16 cellular contexts compared by ENCODE assay signal in the genomic region with DNA sequence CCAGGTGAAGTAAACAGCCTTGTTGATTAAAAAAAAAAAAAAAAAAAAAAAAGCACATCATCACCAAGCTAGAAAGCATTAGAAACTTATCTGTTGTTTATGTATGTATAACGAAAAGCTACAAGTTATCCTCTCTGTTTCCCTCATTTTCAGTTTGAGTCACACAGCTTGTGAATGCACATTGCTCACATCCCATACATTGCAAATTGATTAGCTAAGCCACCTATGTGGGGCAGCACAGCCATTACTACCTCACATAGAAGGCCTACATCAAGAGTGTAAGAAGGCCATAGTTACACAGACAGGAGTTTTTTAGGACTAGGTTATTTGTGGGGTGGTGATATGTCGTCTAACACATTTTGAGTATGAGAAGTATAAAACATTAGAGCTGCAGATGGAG.
DNase-seq lines count a peak whose midpoint lies in the region; ATAC-seq and TF ChIP-seq lines count a peak whose summit lies in the region.
"Had no signal": no experiment of that assay in that cellular context is flagged by ENCODE, and none has a peak within 500 bp of the region (broad histone marks: within the 10 kb centered on the region; RNA-seq: fewer than 3 reads in every experiment).

No MANE protein-coding gene starts in this region.

- ATAC-seq in T-helper 17 cell (no peak), GM21390 (IDR thresholded peaks at IDR 0.05; ENCODE audit: unreplicated experiment) (no peak)

- no peak overlapping the region for H2BK120ac ChIP-seq in H9 (ENCODE audit: low read depth, low read length, poor library complexity, severe bottlenecking)

- H2BK12ac ChIP-seq in H9 (ENCODE audit: insufficient read length, low read depth, low read length), result no peak overlapping the region

- H3K9me3 ChIP-seq in H9 (ENCODE audit: control insufficient read depth, low read depth, low read length) (no peaks in the 10 kb centered on the region), OCI-LY3 (ENCODE audit: insufficient read depth, low read length) (no peaks in the 10 kb centered on the region), endodermal cell (ENCODE audit: control insufficient read depth, low read length) (no peaks in the 10 kb centered on the region), neural cell (ENCODE audit: low read length) (no peaks in the 10 kb centered on the region), T-helper 17 cell (ENCODE audit: control insufficient read depth, low read length, poor library complexity, severe bottlenecking) (no peaks in the 10 kb centered on the region)
- H3K9me3 ChIP-seq: BLaER1 had no signal

- no peak overlapping the region for H3K27ac ChIP-seq in H9 (ENCODE audit: insufficient read length, low read depth, low read length)
- H3K27ac ChIP-seq in OCI-LY3 (ENCODE audit: low read length), result peak overlapping the region; percentile 48
- no peak overlapping the region for H3K27ac ChIP-seq in endodermal cell (ENCODE audit: low read depth, low read length)
- H3K27ac ChIP-seq in neural cell (ENCODE audit: low read length), result no peak overlapping the region
- H3K27ac ChIP-seq: BLaER1 had no signal

- H3K9me3 Mint-ChIP-seq in H9, result no peaks in the 10 kb centered on the region; a peak in 1 of 5 replicates
- no peaks in the 10 kb centered on the region for H3K9me3 Mint-ChIP-seq in endodermal cell
- H3K9me3 Mint-ChIP-seq in chondrocyte (ENCODE audit: low read depth), result peaks cover 2% of the 10 kb centered on the region

- H3K4me1 Mint-ChIP-seq in H9 (peaks cover 5 to 6% of the 10 kb centered on the region in 2 experiments; a peak in 3 of 4 replicates), endodermal cell (peaks cover 25% of the 10 kb centered on the region), T-helper 17 cell (no peaks in the 10 kb centered on the region), chondrocyte (ENCODE audit: low read depth) (no peaks in the 10 kb centered on the region)
- H3K4me1 Mint-ChIP-seq: CD14-positive monocyte; CD4-positive, alpha-beta memory T cell had no signal

- no peak overlapping the region for H3K23ac ChIP-seq in H9 (ENCODE audit: insufficient read length, low read depth, low read length)

- H4K5ac ChIP-seq in H9 (ENCODE audit: insufficient read length, low read depth, low read length), result no peak overlapping the region

- H3K36me3 ChIP-seq in OCI-LY3 (replicated peaks; ENCODE audit: low read depth, low read length) (no peaks in the 10 kb centered on the region), endodermal cell (ENCODE audit: control insufficient read depth, insufficient read depth, low read length) (no peaks in the 10 kb centered on the region), neural cell (ENCODE audit: insufficient read depth, low read length) (no peaks in the 10 kb centered on the region)
- H3K36me3 ChIP-seq: BLaER1 had no signal

- TF ChIP-seq CTCF in H9 (conservative IDR thresholded peaks at IDR 0.05) (0 out of 3 replicates have a peak, but pooled peaks have one; percentile 9), OCI-LY3 (IDR thresholded peaks at IDR 0.05; ENCODE audit: low read depth, low read length) (peak; percentile 50), endodermal cell (conservative IDR thresholded peaks at IDR 0.05) (peak; percentile 28), neural cell (IDR thresholded peaks at IDR 0.05; ENCODE audit: poor library complexity, severe bottlenecking) (no peak), chondrocyte (IDR thresholded peaks at IDR 0.05) (no peak)

- no peak overlapping the region for H3K9ac ChIP-seq in H9 (ENCODE audit: extremely low read depth, insufficient read length, low read length)
- no peak overlapping the region for H3K9ac ChIP-seq in OCI-LY3 (ENCODE audit: low read length)
- H3K9ac ChIP-seq in endodermal cell (ENCODE audit: extremely low read depth, low read length, poor library complexity, severe bottlenecking), result no peak overlapping the region
- no peak overlapping the region for H3K9ac ChIP-seq in neural cell (ENCODE audit: low read length)
- H3K9ac ChIP-seq: BLaER1 had no signal

- no peak overlapping the region for H2BK20ac ChIP-seq in H9 (ENCODE audit: low read depth, low read length, poor library complexity, severe bottlenecking)

- no peaks in the 10 kb centered on the region; the same call in 1 of the 2 replicates for H3K4me1 ChIP-seq in H9 (ENCODE audit: insufficient read depth, low read length)
- peaks cover 19% of the 10 kb centered on the region for H3K4me1 ChIP-seq in OCI-LY3 (ENCODE audit: low read length)
- peaks cover 3% of the 10 kb centered on the region for H3K4me1 ChIP-seq in endodermal cell (ENCODE audit: control insufficient read depth, insufficient read depth, low read length)

- H3K56ac ChIP-seq in H9 (ENCODE audit: insufficient read length, low read depth, low read length), result no peak overlapping the region

- H3K4me3 ChIP-seq in OCI-LY3 (ENCODE audit: low read length), result no peak overlapping the region
- no peak overlapping the region for H3K4me3 ChIP-seq in endodermal cell (ENCODE audit: low read length)
- no peak overlapping the region for H3K4me3 ChIP-seq in neural cell (ENCODE audit: low read length)
- H3K4me3 ChIP-seq: BLaER1 had no signal

- H3K27ac Mint-ChIP-seq in H9 (no peak overlapping the region), endodermal cell (no peak overlapping the region), T-helper 17 cell (no peak overlapping the region), chondrocyte (ENCODE audit: unreplicated experiment) (no peak overlapping the region)
- H3K27ac Mint-ChIP-seq: CD14-positive monocyte had no signal

- H3K79me2 ChIP-seq in H9 (ENCODE audit: insufficient read depth, low read length), result no peaks in the 10 kb centered on the region
- H3K79me2 ChIP-seq in OCI-LY3 (ENCODE audit: low read length), result no peaks in the 10 kb centered on the region
- no peaks in the 10 kb centered on the region for H3K79me2 ChIP-seq in neural cell (replicated peaks; ENCODE audit: insufficient read depth, low read length)

- no peaks in the 10 kb centered on the region for H3K27me3 Mint-ChIP-seq in H9 (ENCODE audit: low read depth)
- peaks cover 4% of the 10 kb centered on the region for H3K27me3 Mint-ChIP-seq in endodermal cell (ENCODE audit: insufficient read depth)
- no peaks in the 10 kb centered on the region for H3K27me3 Mint-ChIP-seq in T-helper 17 cell
- H3K27me3 Mint-ChIP-seq in chondrocyte (ENCODE audit: low read depth), result no peaks in the 10 kb centered on the region
- H3K27me3 Mint-ChIP-seq: CD4-positive, alpha-beta memory T cell had no signal

- H3K27me3 ChIP-seq in H9 (ENCODE audit: insufficient read depth, low read length) (no peaks in the 10 kb centered on the region), OCI-LY3 (ENCODE audit: low read depth, low read length) (no peaks in the 10 kb centered on the region), endodermal cell (ENCODE audit: control insufficient read depth, insufficient read depth, low read length, poor library complexity, severe bottlenecking) (peaks cover 14% of the 10 kb centered on the region), neural cell (ENCODE audit: insufficient read depth, low read depth, low read length) (no peaks in the 10 kb centered on the region)
- H3K27me3 ChIP-seq: BLaER1 had no signal

- H3K4me2 ChIP-seq in H9 (ENCODE audit: insufficient read depth, insufficient read length, low read length) (no peak overlapping the region), OCI-LY3 (ENCODE audit: low read length) (peak overlapping the region; percentile 30; the same call in 1 of the 2 replicates), neural cell (ENCODE audit: low read length) (no peak overlapping the region)
- H3K4me2 ChIP-seq: BLaER1 had no signal

- H3K9me2 ChIP-seq in neural cell (ENCODE audit: insufficient read depth, low read length), result no peaks in the 10 kb centered on the region

- TF ChIP-seq RAD21 in neural cell (conservative IDR thresholded peaks at IDR 0.05), result peak; percentile 23

- H3F3A ChIP-seq in neural cell (ENCODE audit: insufficient read depth, low read length, poor library complexity, severe bottlenecking), result no peaks in the 10 kb centered on the region

- no peak overlapping the region for H3K4ac ChIP-seq in H9 (ENCODE audit: low read depth, low read length)

- no peaks in the 10 kb centered on the region for H4K20me1 ChIP-seq in H9 (ENCODE audit: control insufficient read depth, insufficient read depth, insufficient read length)
- no peaks in the 10 kb centered on the region for H4K20me1 ChIP-seq in OCI-LY3 (ENCODE audit: insufficient read depth, low read length)
- H4K20me1 ChIP-seq in neural cell (ENCODE audit: insufficient read depth), result no peaks in the 10 kb centered on the region
- H4K20me1 ChIP-seq: BLaER1 had no signal

- H2AFZ ChIP-seq in H9 (ENCODE audit: low read length), result no peak overlapping the region
- H2AFZ ChIP-seq in OCI-LY3 (ENCODE audit: low read depth, low read length), result no peak overlapping the region
- H2AFZ ChIP-seq in neural cell (ENCODE audit: low read depth, low read length), result no peak overlapping the region

- WGBS in H9 (ENCODE audit: extremely low coverage, insufficient read length, low lambda C conversion rate), result no CpG with 5 or more reads among the region's 2 CpGs
- WGBS in endodermal cell (ENCODE audit: insufficient coverage in 1 of 2, insufficient read length in 1 of 2), 2 experiments, result 84 to 86% methylated on average over 1 to 2 of the region's 2 CpGs

- no peak for TF ChIP-seq EP300 in neural cell (conservative IDR thresholded peaks at IDR 0.05; ENCODE audit: poor library complexity, severe bottlenecking)

- H2BK15ac ChIP-seq in H9 (ENCODE audit: low read depth, low read length), result no peak overlapping the region

- H3K79me1 ChIP-seq in H9 (ENCODE audit: insufficient read depth, low read depth, low read length, poor library complexity, severe bottlenecking), result no peaks in the 10 kb centered on the region

- no peak overlapping the region for H3T11ph ChIP-seq in H9 (ENCODE audit: low read length)

- H3K14ac ChIP-seq in H9 (ENCODE audit: insufficient read depth, low read length), result no peak overlapping the region

- H3K18ac ChIP-seq in H9 (ENCODE audit: insufficient read length, low read depth, low read length), result no peak overlapping the region

- H3K4me3 Mint-ChIP-seq in H9 (no peak overlapping the region), endodermal cell (no peak overlapping the region), T-helper 17 cell (no peak overlapping the region), chondrocyte (ENCODE audit: unreplicated experiment) (no peak overlapping the region)
- H3K4me3 Mint-ChIP-seq: CD14-positive monocyte; CD4-positive, alpha-beta memory T cell had no signal

- DNase-seq in H9, result no peak
- no peak for DNase-seq in endodermal cell
- no peak for DNase-seq in D341Med (ENCODE audit: low spot score)
- DNase-seq in T-helper 17 cell, result no peak
- no peak for DNase-seq in chondrocyte (ENCODE audit: low spot score)
- DNase-seq: 8988T; CD4-positive, alpha-beta memory T cell; DMS79 treated with DMSO at 0.1 percent for 48 hours; GF-D8; GOT3; H7 had no signal

- no peaks in the 10 kb centered on the region for H3K23me2 ChIP-seq in H9 (ENCODE audit: insufficient read length, low read depth, low read length, poor library complexity, severe bottlenecking)

- H4K8ac ChIP-seq in H9 (replicated peaks; ENCODE audit: insufficient read length, low read depth, low read length), result no peak overlapping the region

- no peak overlapping the region for H2BK5ac ChIP-seq in H9 (ENCODE audit: insufficient read length, low read length)

- H3K36me3 Mint-ChIP-seq in H9 (ENCODE audit: insufficient read depth in 1 of 3, low read depth in 3 of 3) (peaks cover 0 to 3% (median 0%) of the 10 kb centered on the region in 3 experiments; a peak in 2 of 7 replicates), endodermal cell (ENCODE audit: low read depth) (no peaks in the 10 kb centered on the region), T-helper 17 cell (ENCODE audit: low read depth) (no peaks in the 10 kb centered on the region), chondrocyte (ENCODE audit: low read depth) (no peaks in the 10 kb centered on the region)
- H3K36me3 Mint-ChIP-seq: CD14-positive monocyte; CD4-positive, alpha-beta memory T cell had no signal

- H4K91ac ChIP-seq in H9 (ENCODE audit: insufficient read length, low read depth, low read length), result no peak overlapping the region

- no peak overlapping the region for H2AK5ac ChIP-seq in H9 (ENCODE audit: insufficient read length, low read length)

Comparison
In these comparisons a context has a peak if more than half of its experiments do, and no peak if none do; other contexts are left out.
1. CTCF ChIP-seq: peak in H9 (single experiment), OCI-LY3 (single experiment) and endodermal cell (single experiment); none in neural cell (single experiment) and chondrocyte (single experiment).